In the genomic region with DNA sequence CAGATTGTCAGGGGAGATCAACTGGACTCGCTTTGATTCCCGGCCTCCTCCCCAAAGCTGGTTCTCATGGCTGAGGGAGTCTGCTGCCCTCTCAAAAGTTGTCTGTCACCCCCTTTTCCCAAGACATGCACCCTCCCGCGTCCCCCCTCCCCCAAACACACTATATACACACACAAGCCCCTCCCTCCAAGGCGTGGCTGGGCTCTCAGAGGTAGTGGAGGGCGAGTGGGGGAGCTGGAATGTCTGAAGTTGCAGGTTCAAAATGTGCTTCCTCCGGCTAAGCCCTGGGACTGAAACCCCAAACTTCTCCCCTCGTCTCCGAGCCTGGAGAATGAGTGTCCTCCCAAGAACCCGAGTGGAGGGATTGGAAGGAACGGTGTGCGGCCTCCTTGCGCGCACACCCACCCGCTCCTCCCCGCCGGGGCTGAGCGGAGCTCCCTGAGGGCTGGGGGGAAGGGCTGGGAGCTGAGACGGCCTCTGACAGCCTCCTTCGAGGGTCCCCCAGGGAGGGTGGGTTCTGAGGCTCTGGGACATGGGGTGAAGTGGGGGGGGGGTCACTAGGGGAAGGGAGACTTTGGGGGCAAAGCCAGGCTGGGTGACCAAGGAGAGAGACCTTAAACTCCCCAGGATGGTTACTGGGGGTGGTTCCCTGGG, we compare ENCODE assay signal across 13 cellular contexts. TPM values are rescaled to one million over a fixed set of nuclear protein-coding genes. Genes with fewer than 3 reads are reported as not detected.
DNase-seq lines count a peak whose midpoint lies in the region; ATAC-seq and TF ChIP-seq lines count a peak whose summit lies in the region.
"Had no signal": no experiment of that assay in that cellular context is flagged by ENCODE, and none has a peak within 500 bp of the region (broad histone marks: within the 10 kb centered on the region; RNA-seq: fewer than 3 reads in every experiment).

No MANE protein-coding gene starts in this region.

- H3K36me3 Mint-ChIP-seq in CD8-positive, alpha-beta T cell, result no peaks in the 10 kb centered on the region
- H3K36me3 Mint-ChIP-seq in activated CD8-positive, alpha-beta T cell treated with anti-CD3 and anti-CD28 coated beads, Interleukin-2, amount 10 ng/mL, durations not matched to agents 7 days and 5 days (ENCODE audit: low read depth), result peaks cover 6% of the 10 kb centered on the region
- H3K36me3 Mint-ChIP-seq in immature natural killer cell (no peaks in the 10 kb centered on the region), osteocyte (ENCODE audit: unreplicated experiment) (no peaks in the 10 kb centered on the region)

- peak overlapping the region; percentile 67 for H3K4me3 Mint-ChIP-seq in CD8-positive, alpha-beta T cell
- peak overlapping the region; percentile 64 for H3K4me3 Mint-ChIP-seq in activated CD8-positive, alpha-beta T cell treated with anti-CD3 and anti-CD28 coated beads, Interleukin-2, amount 10 ng/mL, durations not matched to agents 7 days and 5 days
- H3K4me3 Mint-ChIP-seq in immature natural killer cell (peak overlapping the region in 3 of 5 donors; percentile 25 to 62 (median 44)), osteocyte (ENCODE audit: unreplicated experiment) (no peak overlapping the region)

- H3K9me3 ChIP-seq in CD8-positive, alpha-beta T cell (ENCODE audit: low read length), result no peaks in the 10 kb centered on the region
- H3K9me3 ChIP-seq: MG63, testis had no signal

- no peak overlapping the region for H3K27ac ChIP-seq in CD8-positive, alpha-beta T cell (ENCODE audit: low read depth, low read length)
- H3K27ac ChIP-seq: C4-2B, testis had no signal

- peaks cover 52% of the 10 kb centered on the region for H3K27me3 Mint-ChIP-seq in CD8-positive, alpha-beta T cell (ENCODE audit: low read depth)
- H3K27me3 Mint-ChIP-seq in activated CD8-positive, alpha-beta T cell treated with anti-CD3 and anti-CD28 coated beads, Interleukin-2, amount 10 ng/mL, durations not matched to agents 7 days and 5 days (ENCODE audit: low read depth), result peaks cover 26% of the 10 kb centered on the region
- H3K27me3 Mint-ChIP-seq in immature natural killer cell (ENCODE audit: low read depth in 3 of 3) (peaks cover 12 to 32% (median 16%) of the 10 kb centered on the region in 3 donors), osteocyte (ENCODE audit: unreplicated experiment) (no peaks in the 10 kb centered on the region)

- H3K36me3 ChIP-seq in CD8-positive, alpha-beta T cell (ENCODE audit: insufficient read depth, low read length), result no peaks in the 10 kb centered on the region
- no peaks in the 10 kb centered on the region for H3K36me3 ChIP-seq in H7 (replicated peaks; ENCODE audit: control insufficient read depth, insufficient read depth, low read length)
- H3K36me3 ChIP-seq: MG63 had no signal

- POLR2A ChIA-PET in CD8-positive, alpha-beta T cell (lab: Charles Lee), result no interaction called here
- POLR2A ChIA-PET in activated CD8-positive, alpha-beta T cell treated with anti-CD3 and anti-CD28 coated beads, Interleukin-2, amount 10 ng/mL, durations not matched to agents 7 days and 5 days (lab: Charles Lee), result interaction anchor here (0.6 to 1.7 kb wide), 4 partner anchors 10 to 114 kb away, joined by 3 to 5 read pairs (median 4); a partner anchor contains a TSS

- no peak for DNase-seq in CD8-positive, alpha-beta T cell
- peak; percentile 69 for DNase-seq in H7
- no peak for DNase-seq in activated CD8-positive, alpha-beta T cell treated with anti-CD3 and anti-CD28 coated beads, Interleukin-2, amount 10 ng/mL, durations not matched to agents 7 days and 5 days
- DNase-seq in immature natural killer cell, result no peak
- no peak for DNase-seq in osteocyte (ENCODE audit: extremely low spot score, unreplicated experiment)
- DNase-seq: central memory CD4-positive, alpha-beta T cell; MG63; testis had no signal

- H3K4me1 Mint-ChIP-seq in CD8-positive, alpha-beta T cell (ENCODE audit: low read depth), result peaks cover 11% of the 10 kb centered on the region
- H3K4me1 Mint-ChIP-seq in activated CD8-positive, alpha-beta T cell treated with anti-CD3 and anti-CD28 coated beads, Interleukin-2, amount 10 ng/mL, durations not matched to agents 7 days and 5 days (ENCODE audit: low read depth), result peaks cover 39% of the 10 kb centered on the region
- H3K4me1 Mint-ChIP-seq in immature natural killer cell (peaks cover 0 to 12% of the 10 kb centered on the region in 2 donors), osteocyte (ENCODE audit: unreplicated experiment) (peaks cover 8% of the 10 kb centered on the region)

- peaks cover 16% of the 10 kb centered on the region for H3K27me3 ChIP-seq in CD8-positive, alpha-beta T cell (ENCODE audit: insufficient read depth, low read length)
- peaks cover 27% of the 10 kb centered on the region for H3K27me3 ChIP-seq in H7 (ENCODE audit: control insufficient read depth, insufficient read depth, low read length)
- H3K27me3 ChIP-seq: testis had no signal

- no peaks in the 10 kb centered on the region for H3K9me3 Mint-ChIP-seq in CD8-positive, alpha-beta T cell
- no peaks in the 10 kb centered on the region for H3K9me3 Mint-ChIP-seq in activated CD8-positive, alpha-beta T cell treated with anti-CD3 and anti-CD28 coated beads, Interleukin-2, amount 10 ng/mL, durations not matched to agents 7 days and 5 days (ENCODE audit: insufficient read depth)
- H3K9me3 Mint-ChIP-seq in immature natural killer cell (no peaks in the 10 kb centered on the region), osteocyte (ENCODE audit: unreplicated experiment) (no peaks in the 10 kb centered on the region)

- no peak overlapping the region for H3K4me3 ChIP-seq in CD8-positive, alpha-beta T cell (ENCODE audit: low read depth, low read length)
- peak overlapping the region; percentile 43; the same call in 1 of the 2 replicates for H3K4me3 ChIP-seq in H7 (ENCODE audit: insufficient read depth, low read depth, low read length)

- no peak overlapping the region for H3K27ac Mint-ChIP-seq in CD8-positive, alpha-beta T cell
- no peak overlapping the region for H3K27ac Mint-ChIP-seq in activated CD8-positive, alpha-beta T cell treated with anti-CD3 and anti-CD28 coated beads, Interleukin-2, amount 10 ng/mL, durations not matched to agents 7 days and 5 days
- no peak overlapping the region for H3K27ac Mint-ChIP-seq in immature natural killer cell
- no peak overlapping the region for H3K27ac Mint-ChIP-seq in osteocyte (ENCODE audit: unreplicated experiment)

- ATAC-seq in CD8-positive, alpha-beta T cell, result no peak
- no peak for ATAC-seq in activated CD8-positive, alpha-beta T cell treated with anti-CD3 and anti-CD28 coated beads, Interleukin-2, amount 10 ng/mL, durations not matched to agents 7 days and 5 days
- ATAC-seq in HG03159 (IDR thresholded peaks at IDR 0.05; ENCODE audit: unreplicated experiment), result no peak
- ATAC-seq in GM18520 (IDR thresholded peaks at IDR 0.05; ENCODE audit: unreplicated experiment), result no peak

- no peak for TF ChIP-seq CTCF in CD8-positive, alpha-beta T cell (IDR thresholded peaks at IDR 0.05)
- TF ChIP-seq CTCF in osteocyte (IDR thresholded peaks at IDR 0.05), result no peak

- peaks cover 33% of the 10 kb centered on the region for H3K4me1 ChIP-seq in CD8-positive, alpha-beta T cell (ENCODE audit: insufficient read depth, low read length)

- CTCF ChIA-PET in CD8-positive, alpha-beta T cell (lab: Charles Lee), result interaction anchor here (1.1 to 15.3 kb wide), 9 partner anchors 8 to 362 kb away, joined by 3 to 423 read pairs (median 6); a partner anchor contains a TSS
- CTCF ChIA-PET in activated CD8-positive, alpha-beta T cell treated with anti-CD3 and anti-CD28 coated beads, Interleukin-2, amount 10 ng/mL, durations not matched to agents 7 days and 5 days (lab: Charles Lee), result interaction anchor here (0.6 to 3.5 kb wide), 16 partner anchors 7 to 284 kb away, joined by 3 to 38 read pairs (median 7); a partner anchor contains a TSS

- intact Hi-C loops in CD8-positive, alpha-beta T cell (cut with DNase I, micrococcal nuclease), result loop anchor here in 1 of 2 experiments (5.0 kb wide), 1 partner anchor 82 kb away; a partner anchor contains a TSS

RNA-seq across cellular contexts. Expression of a gene that starts 9.9 kb away (rescaled TPM):
- total RNA-seq in CD8-positive, alpha-beta T cell, result not detected
- total RNA-seq in H7 (2014; rRNA removed; shearing (Covaris generic)), result 87.0 and 134 TPM in 2 replicates
- total RNA-seq in activated CD8-positive, alpha-beta T cell treated with anti-CD3 and anti-CD28 coated beads, Interleukin-2, amount 10 ng/mL, durations not matched to agents 7 days and 5 days, result not detected
- not detected for polyA plus RNA-seq in immature natural killer cell
- total RNA-seq in osteocyte, result 93.8 and 99.0 TPM in 2 replicates
- total RNA-seq: activated CD8-positive, alpha-beta memory T cell treated with anti-CD3 and anti-CD28 coated beads for 36 hours had no signal
- polyA plus RNA-seq: endothelial cell of umbilical vein had no signal

RNA-seq across cellular contexts. Expression of a gene that starts 42.4 kb away (rescaled TPM):
- not detected for total RNA-seq in CD8-positive, alpha-beta T cell
- 6.7 and 10.3 TPM in 2 replicates for total RNA-seq in H7 (2014; rRNA removed; shearing (Covaris generic))
- total RNA-seq in activated CD8-positive, alpha-beta T cell treated with anti-CD3 and anti-CD28 coated beads, Interleukin-2, amount 10 ng/mL, durations not matched to agents 7 days and 5 days, result under 1 TPM; 0.05 to 0.44 TPM
- polyA plus RNA-seq in immature natural killer cell, result not detected
- total RNA-seq in osteocyte, result 0.05 TPM in 1 of 2 replicates, not detected in the other
- total RNA-seq: activated CD8-positive, alpha-beta memory T cell treated with anti-CD3 and anti-CD28 coated beads for 36 hours; endothelial cell of umbilical vein had no signal
- polyA plus RNA-seq: endothelial cell of umbilical vein had no signal

RNA-seq across cellular contexts. Expression of a gene that starts 54.8 kb away (rescaled TPM):
- total RNA-seq in CD8-positive, alpha-beta T cell, result 1 to 10 TPM; 5.4 to 5.9 TPM
- total RNA-seq in H7 (2014; rRNA removed; shearing (Covaris generic)), result 9.9 and 10.5 TPM in 2 replicates
- total RNA-seq in activated CD8-positive, alpha-beta T cell treated with anti-CD3 and anti-CD28 coated beads, Interleukin-2, amount 10 ng/mL, durations not matched to agents 7 days and 5 days, result 10 to 100 TPM; 12.6 to 13.0 TPM
- polyA plus RNA-seq in immature natural killer cell, result 10 to 100 TPM in 1 of 3 donors, 1 to 10 TPM in 2; 5.0 to 25.7 (median 8.9) TPM
- 14.5 and 21.9 TPM in 2 replicates for total RNA-seq in osteocyte

Comparison
In these comparisons a context has a peak if more than half of its experiments do, and no peak if none do; other contexts are left out.
1. RNA of a gene that starts 9.9 kb away (total RNA-seq): 87.0 to 134 TPM in H7 and 93.8 to 99.0 TPM in osteocyte; not detected in activated CD8-positive, alpha-beta T cell treated with anti-CD3 and anti-CD28 coated beads, Interleukin-2, amount 10 ng/mL, durations not matched to agents 7 days and 5 days and not detected in CD8-positive, alpha-beta T cell; every median in the first group is over 10 times any median in the second.